ENCODE assay signal across 7 cellular contexts in the genomic region with DNA sequence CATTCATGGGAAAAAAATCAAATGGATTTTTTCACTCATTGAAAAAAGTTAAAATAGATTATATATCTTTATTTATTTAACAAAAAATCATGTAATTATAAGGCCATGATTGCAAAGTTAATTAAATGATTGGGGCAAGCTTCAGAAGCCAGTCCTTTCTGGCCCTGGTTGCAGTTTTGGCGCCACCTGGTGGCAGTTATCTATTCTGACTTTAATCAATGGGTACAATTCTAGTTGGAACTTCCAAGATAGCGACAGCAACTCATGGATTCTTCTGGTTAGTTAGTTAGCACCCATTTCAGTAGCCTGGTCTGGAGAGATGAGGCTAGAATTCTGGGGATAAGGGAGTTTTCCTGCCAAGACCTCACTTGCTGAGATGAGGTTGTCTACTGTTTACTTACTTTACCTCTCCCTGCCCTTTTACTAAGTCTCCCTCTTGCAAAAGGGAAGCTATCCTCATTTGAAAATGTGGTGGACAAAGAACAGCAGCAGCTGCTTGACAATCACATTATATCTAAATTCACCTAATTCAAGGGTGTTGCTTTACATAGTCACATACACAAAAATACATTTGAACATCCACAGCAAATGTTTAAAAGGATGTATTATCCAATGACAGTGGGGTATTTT. TPM values are rescaled to one million over a fixed set of nuclear protein-coding genes. Genes with fewer than 3 reads are reported as not detected.
A peak's percentile ranks its signal among the peaks of the same experiment; 100 is the strongest.
DNase-seq lines count a peak whose midpoint lies in the region; ATAC-seq and TF ChIP-seq lines count a peak whose summit lies in the region.

No MANE protein-coding gene starts in this region.

- H3K9me3 ChIP-seq in Loucy (ENCODE audit: insufficient read depth, low read depth, low read length) = no peaks in the 10 kb centered on the region

- H4K20me1 ChIP-seq in Loucy (ENCODE audit: insufficient read depth, low read length, poor library complexity, severe bottlenecking) = no peaks in the 10 kb centered on the region

- H3F3A ChIP-seq in Loucy (ENCODE audit: low read depth) = no peaks in the 10 kb centered on the region

- no peak overlapping the region for H3K9ac ChIP-seq in Loucy (ENCODE audit: low read depth, low read length, poor library complexity, severe bottlenecking)

- no peaks in the 10 kb centered on the region for H3K79me2 ChIP-seq in Loucy (ENCODE audit: insufficient read depth, low read length)

- peaks cover 2% of the 10 kb centered on the region for H3K4me1 Mint-ChIP-seq in progenitor cell of endocrine pancreas (ENCODE audit: low read depth)

- H3K4me3 ChIP-seq in Loucy (ENCODE audit: low read length, poor library complexity, severe bottlenecking) = no peak overlapping the region

- H3K27me3 Mint-ChIP-seq in progenitor cell of endocrine pancreas = no peaks in the 10 kb centered on the region

- peak; percentile 63 for DNase-seq in activated naive CD4-positive, alpha-beta T cell treated with anti-CD3 and anti-CD28 coated beads, Interleukin-2, amount 50 U/mL, for 16 hours
- DNase-seq in Right ventricle myocardium superior = peak; percentile 61
- peak; percentile 55 for DNase-seq in progenitor cell of endocrine pancreas (ENCODE audit: low spot score, unreplicated experiment)

- H3K4me3 Mint-ChIP-seq in progenitor cell of endocrine pancreas (ENCODE audit: low read depth) = no peak overlapping the region

- ATAC-seq in GM18511 (IDR thresholded peaks at IDR 0.05; ENCODE audit: unreplicated experiment) (peak; percentile 65), SK-N-SH treated with all-trans-retinoic acid at 6 μM for 48 hours (peak; percentile 75), Right ventricle myocardium superior (ENCODE audit: poor library complexity) (peak; percentile 79), HG03025 (IDR thresholded peaks at IDR 0.05; ENCODE audit: low FRiP score, unreplicated experiment) (no peak)

- H3K4me2 ChIP-seq in Loucy (ENCODE audit: low read depth, low read length, poor library complexity, severe bottlenecking) = no peak overlapping the region

- no peaks in the 10 kb centered on the region for H3K27me3 ChIP-seq in Loucy (ENCODE audit: insufficient read depth, low read length, poor library complexity, severe bottlenecking)

- H3K9me3 Mint-ChIP-seq in progenitor cell of endocrine pancreas (ENCODE audit: low read depth) = no peaks in the 10 kb centered on the region

- H3K36me3 Mint-ChIP-seq in progenitor cell of endocrine pancreas (ENCODE audit: insufficient read depth) = peaks cover 12% of the 10 kb centered on the region

- no peaks in the 10 kb centered on the region for H3K36me3 ChIP-seq in Loucy (ENCODE audit: insufficient read depth, low read length)

- H3K4me1 ChIP-seq in Loucy (ENCODE audit: insufficient read depth, low read length, poor library complexity, severe bottlenecking) = no peaks in the 10 kb centered on the region

- no peak overlapping the region for H2AFZ ChIP-seq in Loucy (ENCODE audit: low read length)

- H3K27ac Mint-ChIP-seq in progenitor cell of endocrine pancreas = no peak overlapping the region

- intact Hi-C loops in Right ventricle myocardium superior (cut with DNase I) = loop anchor here (2.0 kb wide), 2 partner anchors 244 to 404 kb away; no protein-coding TSS in a partner anchor

- TF ChIP-seq CTCF in Loucy (conservative IDR thresholded peaks at IDR 0.05; ENCODE audit: low read length) = peak; percentile 85
- TF ChIP-seq CTCF in progenitor cell of endocrine pancreas (IDR thresholded peaks at IDR 0.05; ENCODE audit: unreplicated experiment) = peak; percentile 94

- H3K9me2 ChIP-seq in Loucy (replicated peaks; ENCODE audit: low read depth, low read length) = no peaks in the 10 kb centered on the region

TF ChIP-seq in SK-N-SH treated with all-trans-retinoic acid at 6 μM for 48 hours, 23 proteins besides CTCF, POLR2A, EP300 and RAD21:
- TF ChIP-seq RARB (CRISPR knock-in tag; IDR thresholded peaks at IDR 0.05) = no peak
- TF ChIP-seq ZFP3 (CRISPR knock-in tag; IDR thresholded peaks at IDR 0.05) = no peak
- TF ChIP-seq CSDC2 (CRISPR knock-in tag; IDR thresholded peaks at IDR 0.05) = no peak
- TF ChIP-seq, protein P1, sequence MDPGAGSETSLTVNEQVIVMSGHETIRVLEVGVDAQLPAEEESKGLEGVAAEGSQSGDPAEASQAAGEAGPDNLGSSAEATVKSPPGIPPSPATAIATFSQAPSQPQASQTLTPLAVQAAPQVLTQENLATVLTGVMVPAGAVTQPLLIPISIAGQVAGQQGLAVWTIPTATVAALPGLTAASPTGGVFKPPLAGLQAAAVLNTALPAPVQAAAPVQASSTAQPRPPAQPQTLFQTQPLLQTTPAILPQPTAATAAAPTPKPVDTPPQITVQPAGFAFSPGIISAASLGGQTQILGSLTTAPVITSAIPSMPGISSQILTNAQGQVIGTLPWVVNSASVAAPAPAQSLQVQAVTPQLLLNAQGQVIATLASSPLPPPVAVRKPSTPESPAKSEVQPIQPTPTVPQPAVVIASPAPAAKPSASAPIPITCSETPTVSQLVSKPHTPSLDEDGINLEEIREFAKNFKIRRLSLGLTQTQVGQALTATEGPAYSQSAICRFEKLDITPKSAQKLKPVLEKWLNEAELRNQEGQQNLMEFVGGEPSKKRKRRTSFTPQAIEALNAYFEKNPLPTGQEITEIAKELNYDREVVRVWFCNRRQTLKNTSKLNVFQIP (CRISPR knock-in tag; IDR thresholded peaks at IDR 0.05; ENCODE audit: borderline replicate concordance, low read depth) = no peak
- TF ChIP-seq, protein P2, sequence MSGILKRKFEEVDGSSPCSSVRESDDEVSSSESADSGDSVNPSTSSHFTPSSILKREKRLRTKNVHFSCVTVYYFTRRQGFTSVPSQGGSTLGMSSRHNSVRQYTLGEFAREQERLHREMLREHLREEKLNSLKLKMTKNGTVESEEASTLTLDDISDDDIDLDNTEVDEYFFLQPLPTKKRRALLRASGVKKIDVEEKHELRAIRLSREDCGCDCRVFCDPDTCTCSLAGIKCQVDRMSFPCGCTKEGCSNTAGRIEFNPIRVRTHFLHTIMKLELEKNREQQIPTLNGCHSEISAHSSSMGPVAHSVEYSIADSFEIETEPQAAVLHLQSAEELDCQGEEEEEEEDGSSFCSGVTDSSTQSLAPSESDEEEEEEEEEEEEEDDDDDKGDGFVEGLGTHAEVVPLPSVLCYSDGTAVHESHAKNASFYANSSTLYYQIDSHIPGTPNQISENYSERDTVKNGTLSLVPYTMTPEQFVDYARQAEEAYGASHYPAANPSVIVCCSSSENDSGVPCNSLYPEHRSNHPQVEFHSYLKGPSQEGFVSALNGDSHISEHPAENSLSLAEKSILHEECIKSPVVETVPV (CRISPR knock-in tag; IDR thresholded peaks at IDR 0.05) = no peak
- no peak for TF ChIP-seq OSR1 (CRISPR knock-in tag; IDR thresholded peaks at IDR 0.05)
- TF ChIP-seq, protein P3, sequence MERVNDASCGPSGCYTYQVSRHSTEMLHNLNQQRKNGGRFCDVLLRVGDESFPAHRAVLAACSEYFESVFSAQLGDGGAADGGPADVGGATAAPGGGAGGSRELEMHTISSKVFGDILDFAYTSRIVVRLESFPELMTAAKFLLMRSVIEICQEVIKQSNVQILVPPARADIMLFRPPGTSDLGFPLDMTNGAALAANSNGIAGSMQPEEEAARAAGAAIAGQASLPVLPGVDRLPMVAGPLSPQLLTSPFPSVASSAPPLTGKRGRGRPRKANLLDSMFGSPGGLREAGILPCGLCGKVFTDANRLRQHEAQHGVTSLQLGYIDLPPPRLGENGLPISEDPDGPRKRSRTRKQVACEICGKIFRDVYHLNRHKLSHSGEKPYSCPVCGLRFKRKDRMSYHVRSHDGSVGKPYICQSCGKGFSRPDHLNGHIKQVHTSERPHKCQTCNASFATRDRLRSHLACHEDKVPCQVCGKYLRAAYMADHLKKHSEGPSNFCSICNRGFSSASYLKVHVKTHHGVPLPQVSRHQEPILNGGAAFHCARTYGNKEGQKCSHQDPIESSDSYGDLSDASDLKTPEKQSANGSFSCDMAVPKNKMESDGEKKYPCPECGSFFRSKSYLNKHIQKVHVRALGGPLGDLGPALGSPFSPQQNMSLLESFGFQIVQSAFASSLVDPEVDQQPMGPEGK (CRISPR knock-in tag; IDR thresholded peaks at IDR 0.05; ENCODE audit: borderline replicate concordance) = no peak
- TF ChIP-seq, protein P4, sequence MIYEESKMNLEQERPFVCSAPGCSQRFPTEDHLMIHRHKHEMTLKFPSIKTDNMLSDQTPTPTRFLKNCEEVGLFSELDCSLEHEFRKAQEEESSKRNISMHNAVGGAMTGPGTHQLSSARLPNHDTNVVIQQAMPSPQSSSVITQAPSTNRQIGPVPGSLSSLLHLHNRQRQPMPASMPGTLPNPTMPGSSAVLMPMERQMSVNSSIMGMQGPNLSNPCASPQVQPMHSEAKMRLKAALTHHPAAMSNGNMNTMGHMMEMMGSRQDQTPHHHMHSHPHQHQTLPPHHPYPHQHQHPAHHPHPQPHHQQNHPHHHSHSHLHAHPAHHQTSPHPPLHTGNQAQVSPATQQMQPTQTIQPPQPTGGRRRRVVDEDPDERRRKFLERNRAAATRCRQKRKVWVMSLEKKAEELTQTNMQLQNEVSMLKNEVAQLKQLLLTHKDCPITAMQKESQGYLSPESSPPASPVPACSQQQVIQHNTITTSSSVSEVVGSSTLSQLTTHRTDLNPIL (CRISPR knock-in tag; IDR thresholded peaks at IDR 0.05; ENCODE audit: low read depth) = no peak
- no peak for TF ChIP-seq ISL1 (CRISPR knock-in tag; IDR thresholded peaks at IDR 0.05)
- TF ChIP-seq ZC3H10 (CRISPR knock-in tag; IDR thresholded peaks at IDR 0.05) = no peak
- no peak for TF ChIP-seq ARNTL (CRISPR knock-in tag; IDR thresholded peaks at IDR 0.05; ENCODE audit: borderline replicate concordance, low read depth)
- no peak for TF ChIP-seq TOX (CRISPR knock-in tag; IDR thresholded peaks at IDR 0.05; ENCODE audit: borderline replicate concordance)
- no peak for TF ChIP-seq ZNF565 (CRISPR knock-in tag; conservative IDR thresholded peaks at IDR 0.05; ENCODE audit: low read depth)
- TF ChIP-seq PPARA (CRISPR knock-in tag; IDR thresholded peaks at IDR 0.05; ENCODE audit: borderline replicate concordance) = no peak
- no peak for TF ChIP-seq ZFP30 (CRISPR knock-in tag; IDR thresholded peaks at IDR 0.05)
- no peak for TF ChIP-seq SNAI2 (CRISPR knock-in tag; IDR thresholded peaks at IDR 0.05)

RNA-seq across cellular contexts. Expression of a gene that starts 42.3 kb away (rescaled TPM):
- total RNA-seq in Right ventricle myocardium superior = 9.3 TPM
- total RNA-seq in progenitor cell of endocrine pancreas = 20.4 and 21.8 TPM in 2 replicates
